ENCODE assay signal across 8 cellular contexts in the genomic region with DNA sequence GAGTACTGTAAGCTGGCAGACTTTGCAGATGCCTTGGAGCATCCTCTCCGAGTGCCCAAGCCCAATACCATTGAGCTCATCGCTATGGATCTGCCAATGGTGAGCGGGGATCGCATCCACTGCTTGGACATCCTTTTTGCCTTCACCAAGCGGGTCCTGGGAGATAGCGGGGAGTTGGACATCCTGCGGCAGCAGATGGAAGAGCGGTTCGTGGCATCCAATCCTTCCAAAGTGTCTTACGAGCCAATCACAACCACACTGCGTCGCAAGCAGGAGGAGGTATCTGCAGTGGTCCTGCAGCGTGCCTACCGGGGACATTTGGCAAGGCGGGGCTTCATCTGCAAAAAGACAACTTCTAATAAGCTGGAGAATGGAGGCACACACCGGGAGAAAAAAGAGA. TPM values are rescaled to one million over a fixed set of nuclear protein-coding genes. Genes with fewer than 3 reads are reported as not detected.
"Had no signal": no experiment of that assay in that cellular context is flagged by ENCODE, and none has a peak within 500 bp of the region (broad histone marks: within the 10 kb centered on the region; RNA-seq: fewer than 3 reads in every experiment).

No MANE protein-coding gene starts in this region.

- FAIRE-seq: H1, H54, HTR-8/SVneo had no signal

- ATAC-seq: GM23338 had no signal

- H3K4me3 Mint-ChIP-seq: GM23338, H9 had no signal

- DNase-seq: H9, HCEC 1CT, IMR-90 had no signal

- H2AFZ ChIP-seq: GM23338 had no signal

- H3K4me2 ChIP-seq: GM23338 had no signal

- H3K27ac Mint-ChIP-seq: GM23338, H9 had no signal

- H3K4me3 ChIP-seq: GM23338 had no signal

- H3K9me3 Mint-ChIP-seq: GM23338, H9 had no signal

RNA-seq across cellular contexts. Expression of a gene that starts 41.6 kb away (rescaled TPM):
- total RNA-seq: HT-29 had no signal
